In genomic region chr20:36096404-36096799, GRCh38 we compare ENCODE assay signal across 1 cellular context.
TF ChIP-seq lines count a peak whose summit lies in the region.

No MANE protein-coding gene starts in this region.

TF ChIP-seq in HEK293, 187 proteins besides CTCF, POLR2A, EP300 and RAD21:
- TF ChIP-seq PBX3 (CRISPR knock-in tag; IDR thresholded peaks at IDR 0.05) (no peak), ZBTB48 (tag by site-specific recombination; IDR thresholded peaks at IDR 0.05) (no peak), SP3 (tag by site-specific recombination; IDR thresholded peaks at IDR 0.05) (no peak), ZNF670 (tag by site-specific recombination; IDR thresholded peaks at IDR 0.05; ENCODE audit: low read depth) (no peak), ZNF704 (tag by site-specific recombination; IDR thresholded peaks at IDR 0.05) (no peak), EGR2 (tag by site-specific recombination; IDR thresholded peaks at IDR 0.05; ENCODE audit: low read depth) (peak; percentile 41), ZNF335 (tag by site-specific recombination; conservative IDR thresholded peaks at IDR 0.05) (0 out of 2 replicates have a peak, but pooled peaks have one; percentile 19), KLF7 (tag by site-specific recombination; IDR thresholded peaks at IDR 0.05; ENCODE audit: borderline replicate concordance) (no peak), PRDM1 (tag by site-specific recombination; IDR thresholded peaks at IDR 0.05) (0 out of 2 replicates have a peak, but pooled peaks have one; percentile 26), ZFHX2 (tag by site-specific recombination; conservative IDR thresholded peaks at IDR 0.05) (peak; percentile 68)
TF ChIP-seq in HEK293: peak in this region for 4.
